10 cellular contexts compared by ENCODE assay signal in the genomic region with DNA sequence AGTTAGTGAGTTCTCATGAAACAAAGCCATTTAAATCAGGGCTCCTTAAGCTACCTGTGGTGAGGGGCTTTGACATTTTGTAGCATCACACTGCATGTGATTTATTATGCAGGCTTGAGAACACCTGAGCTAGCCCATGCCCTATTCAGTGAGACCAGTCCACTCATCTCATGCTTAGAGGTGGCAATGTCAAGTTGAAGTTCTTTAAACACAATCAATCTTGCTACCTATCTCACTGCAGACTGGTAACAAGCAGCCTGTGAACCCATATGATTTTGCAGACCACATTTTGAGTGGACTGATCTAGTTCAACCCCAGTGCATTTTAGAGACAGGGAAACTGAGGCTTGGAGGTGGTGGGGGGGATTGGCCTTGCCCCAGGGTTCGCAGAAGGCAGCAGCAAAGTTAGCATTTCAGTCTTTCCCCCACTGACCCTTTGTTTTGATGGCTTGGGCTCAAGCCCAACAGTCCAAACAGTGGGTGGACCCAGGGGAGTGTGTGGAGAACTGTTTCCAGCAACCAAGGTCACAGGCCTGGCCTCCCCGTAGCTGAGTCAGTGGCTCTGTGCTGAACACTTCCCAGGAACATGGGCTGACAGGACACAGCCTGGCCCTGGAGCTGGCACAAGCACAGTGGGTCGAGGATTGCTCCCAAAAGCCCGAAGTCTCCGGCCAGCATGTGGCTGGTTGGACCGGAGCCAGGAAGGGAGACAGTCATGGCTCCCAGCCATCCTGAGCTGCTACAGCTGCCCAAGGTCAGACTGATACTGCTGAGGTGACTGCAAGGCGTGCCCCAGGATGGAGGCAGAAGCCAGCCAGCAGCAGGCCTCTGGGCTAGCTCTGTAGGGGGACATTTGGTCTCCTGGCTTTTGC.
DNase-seq lines count a peak whose midpoint lies in the region; ATAC-seq and TF ChIP-seq lines count a peak whose summit lies in the region.
"Had no signal": no experiment of that assay in that cellular context is flagged by ENCODE, and none has a peak within 500 bp of the region (broad histone marks: within the 10 kb centered on the region; RNA-seq: fewer than 3 reads in every experiment).

No MANE protein-coding gene starts in this region.

- no peaks in the 10 kb centered on the region for H3F3A ChIP-seq in MM.1S (ENCODE audit: insufficient read depth, low read length)

- H3K36me3 ChIP-seq in adrenal gland (replicated peaks in 1 of 2): no peaks in the 10 kb centered on the region
- H3K36me3 ChIP-seq in heart right ventricle: peaks cover 0 to 6% (median 0%) of the 10 kb centered on the region in 9 donors
- H3K36me3 ChIP-seq in MM.1S (replicated peaks; ENCODE audit: insufficient read depth, low read length): no peaks in the 10 kb centered on the region

- TF ChIP-seq POLR2A in adrenal gland (IDR thresholded peaks at IDR 0.05): peak in 1 of 2 donors; percentile 62

- WGBS in adrenal gland, 4 donors: 11 to 26% (median 24%) methylated on average over 3 to 7 of the region's 7 CpGs
- WGBS in heart right ventricle, 2 donors: 8 to 15% methylated on average over 7 of the region's 7 CpGs

- DNase-seq in GM03348 (ENCODE audit: low spot score) (peak; percentile 72), adrenal gland (peak; percentile 92 to 99 (median 98)), heart right ventricle (peak; percentile 89 to 90), sciatic nerve (ENCODE audit: low spot score) (peak; percentile 66), NCI-H2107 (lab: John Stamatoyannopoulos, UW) (no peak), COLO829 (ENCODE audit: low spot score) (no peak), ecto neural progenitor cell (ENCODE audit: low spot score) (no peak), MM.1S (no peak)
- DNase-seq: activated CD4-positive, CD25-positive, alpha-beta regulatory T cell had no signal

- peak overlapping the region in 4 of 5 donors; percentile 51 to 88 (median 63) for H3K27ac ChIP-seq in adrenal gland
- H3K27ac ChIP-seq in heart right ventricle: peak overlapping the region; percentile 60 to 97 (median 81)
- no peak overlapping the region for H3K27ac ChIP-seq in MM.1S (ENCODE audit: low read length)

- H3K27me3 ChIP-seq in adrenal gland: no peaks in the 10 kb centered on the region
- H3K27me3 ChIP-seq in heart right ventricle: no peaks in the 10 kb centered on the region
- H3K27me3 ChIP-seq in MM.1S (replicated peaks; ENCODE audit: insufficient read depth, low read length): no peaks in the 10 kb centered on the region

- H3K9me3 ChIP-seq in adrenal gland (replicated peaks in 1 of 3) (no peaks in the 10 kb centered on the region), heart right ventricle (no peaks in the 10 kb centered on the region), MM.1S (replicated peaks; ENCODE audit: insufficient read depth, low read length) (no peaks in the 10 kb centered on the region)

- H3K4me1 ChIP-seq in adrenal gland (replicated peaks in 1 of 2) (peaks cover 15 to 40% of the 10 kb centered on the region in 2 donors), heart right ventricle (peaks cover 8 to 74% (median 46%) of the 10 kb centered on the region in 9 donors), MM.1S (ENCODE audit: low read length) (no peaks in the 10 kb centered on the region)

- no peak overlapping the region for H2AFZ ChIP-seq in MM.1S (ENCODE audit: low read length)

- H3K4me2 ChIP-seq in MM.1S (ENCODE audit: low read depth, low read length): no peak overlapping the region
- H3K4me2 ChIP-seq: smooth muscle cell had no signal

- H3K4me3 ChIP-seq in adrenal gland (no peak overlapping the region), heart right ventricle (no peak overlapping the region), MM.1S (ENCODE audit: low read length) (no peak overlapping the region)
- H3K4me3 ChIP-seq: smooth muscle cell had no signal

- H3K9ac ChIP-seq in MM.1S (ENCODE audit: low read length): no peak overlapping the region

- TF ChIP-seq CTCF in adrenal gland (IDR thresholded peaks at IDR 0.05): no peak
- TF ChIP-seq CTCF in heart right ventricle (IDR thresholded peaks at IDR 0.05): no peak
- no peak for TF ChIP-seq CTCF in MM.1S (IDR thresholded peaks at IDR 0.05; ENCODE audit: low read length)

- no peaks in the 10 kb centered on the region for H3K79me2 ChIP-seq in MM.1S (ENCODE audit: low read length)

- ATAC-seq in heart right ventricle: peak; percentile 92 to 98 (median 95)
- peak; percentile 90 for ATAC-seq in sciatic nerve

- no peaks in the 10 kb centered on the region for H3K9me2 ChIP-seq in MM.1S (replicated peaks; ENCODE audit: insufficient read depth, low read length)

- intact Hi-C loops in adrenal gland (cut with DNase I) (no loop called here), heart right ventricle (cut with DNase I) (loop anchor here in 1 of 10 donors (1.0 kb wide), 1 partner anchor 11 kb away; no protein-coding TSS in a partner anchor), sciatic nerve (cut with DNase I) (no loop called here)

- no peaks in the 10 kb centered on the region for H4K20me1 ChIP-seq in MM.1S (ENCODE audit: insufficient read depth, low read length)

Comparison
In these comparisons a context has a peak if more than half of its experiments do, and no peak if none do; other contexts are left out.
1. DNase-seq: peak in GM03348 (single experiment), adrenal gland (7 of 7), heart right ventricle (2 of 2) and sciatic nerve (single experiment); none in NCI-H2107 (single experiment), COLO829 (single experiment), ecto neural progenitor cell (single experiment) and MM.1S (single experiment).